15 cellular contexts compared by ENCODE assay signal in genomic region chrX:51047950-51048349, GRCh38.
"Had no signal": no experiment of that assay in that cellular context is flagged by ENCODE, and none has a peak within 500 bp of the region (broad histone marks: within the 10 kb centered on the region; RNA-seq: fewer than 3 reads in every experiment).

No MANE protein-coding gene starts in this region.

- H3K36me3 ChIP-seq: gastrocnemius medialis, heart right ventricle, pancreas, thyroid gland, vagina had no signal

- ATAC-seq: activated CD8-positive, alpha-beta memory T cell treated with anti-CD3 and anti-CD28 coated beads, Interleukin-2, amount 10 ng/mL, durations not matched to agents 7 days and 5 days; activated T-cell treated with anti-CD3 and anti-CD28 coated beads, Interleukin-2, amount 50 U/mL, for 4 hours; gastrocnemius medialis; heart right ventricle; pancreas; stimulated activated effector memory CD8-positive, alpha-beta T cell treated with anti-CD3 and anti-CD28 coated beads, Interleukin-12 subunit alpha, Interleukin-12 subunit beta, amount 100 ng/mL, for 72 hours had no signal

- H3K27ac Mint-ChIP-seq: activated CD8-positive, alpha-beta memory T cell treated with anti-CD3 and anti-CD28 coated beads, Interleukin-2, amount 10 ng/mL, durations not matched to agents 7 days and 5 days; activated naive CD8-positive, alpha-beta T cell treated with anti-CD3 and anti-CD28 coated beads for 36 hours; stimulated activated effector memory CD8-positive, alpha-beta T cell treated with anti-CD3 and anti-CD28 coated beads, Interleukin-12 subunit alpha, Interleukin-12 subunit beta, amount 100 ng/mL, for 72 hours; T-helper 2 cell treated with Interferon-gamma antibody and Interleukin-4, amounts not matched to agents 5 μg/mL and 100 μg/mL, for 36 hours had no signal

- H3K36me3 Mint-ChIP-seq: activated CD8-positive, alpha-beta memory T cell treated with anti-CD3 and anti-CD28 coated beads, Interleukin-2, amount 10 ng/mL, durations not matched to agents 7 days and 5 days; activated naive CD8-positive, alpha-beta T cell treated with anti-CD3 and anti-CD28 coated beads for 36 hours; stimulated activated effector memory CD8-positive, alpha-beta T cell treated with anti-CD3 and anti-CD28 coated beads, Interleukin-12 subunit alpha, Interleukin-12 subunit beta, amount 100 ng/mL, for 72 hours had no signal

- H3K9me3 ChIP-seq: gastrocnemius medialis, heart right ventricle, pancreas, thyroid gland, vagina had no signal

- DNase-seq: activated CD4-positive, alpha-beta T cell treated with anti-CD3 and anti-CD28 coated beads for 1 hour; activated CD4-positive, alpha-beta T cell treated with anti-CD3 and anti-CD28 coated beads, Interleukin-2, amount 50 U/mL, for 48 hours; activated CD8-positive, alpha-beta memory T cell treated with anti-CD3 and anti-CD28 coated beads, Interleukin-2, amount 10 ng/mL, durations not matched to agents 7 days and 5 days; activated gamma-delta T cell; activated naive CD8-positive, alpha-beta T cell treated with anti-CD3 and anti-CD28 coated beads for 36 hours; activated T-cell treated with anti-CD3 and anti-CD28 coated beads, Interleukin-2, amount 50 U/mL, for 4 hours; gastrocnemius medialis; heart right ventricle; kidney; midbrain; pancreas; thyroid gland had no signal

- H3K9me3 Mint-ChIP-seq: activated naive CD8-positive, alpha-beta T cell treated with anti-CD3 and anti-CD28 coated beads for 36 hours; activated T-cell treated with anti-CD3 and anti-CD28 coated beads, Interleukin-2, amount 50 U/mL, for 4 hours; stimulated activated effector memory CD8-positive, alpha-beta T cell treated with anti-CD3 and anti-CD28 coated beads, Interleukin-12 subunit alpha, Interleukin-12 subunit beta, amount 100 ng/mL, for 72 hours; T-helper 2 cell treated with Interferon-gamma antibody and Interleukin-4, amounts not matched to agents 5 μg/mL and 100 μg/mL, for 36 hours had no signal

- H3K4me3 Mint-ChIP-seq: activated CD8-positive, alpha-beta memory T cell treated with anti-CD3 and anti-CD28 coated beads, Interleukin-2, amount 10 ng/mL, durations not matched to agents 7 days and 5 days; activated naive CD8-positive, alpha-beta T cell treated with anti-CD3 and anti-CD28 coated beads for 36 hours; activated T-cell treated with anti-CD3 and anti-CD28 coated beads, Interleukin-2, amount 50 U/mL, for 4 hours; stimulated activated effector memory CD8-positive, alpha-beta T cell treated with anti-CD3 and anti-CD28 coated beads, Interleukin-12 subunit alpha, Interleukin-12 subunit beta, amount 100 ng/mL, for 72 hours; T-helper 2 cell treated with Interferon-gamma antibody and Interleukin-4, amounts not matched to agents 5 μg/mL and 100 μg/mL, for 36 hours had no signal

- H3K4me1 ChIP-seq: gastrocnemius medialis, heart right ventricle, pancreas, thyroid gland, vagina had no signal

- H3K4me1 Mint-ChIP-seq: activated CD8-positive, alpha-beta memory T cell treated with anti-CD3 and anti-CD28 coated beads, Interleukin-2, amount 10 ng/mL, durations not matched to agents 7 days and 5 days; activated naive CD8-positive, alpha-beta T cell treated with anti-CD3 and anti-CD28 coated beads for 36 hours; stimulated activated effector memory CD8-positive, alpha-beta T cell treated with anti-CD3 and anti-CD28 coated beads, Interleukin-12 subunit alpha, Interleukin-12 subunit beta, amount 100 ng/mL, for 72 hours had no signal

- H3K4me3 ChIP-seq: gastrocnemius medialis, heart right ventricle, pancreas, thyroid gland, vagina had no signal

- H3K27me3 ChIP-seq: gastrocnemius medialis, thyroid gland, vagina had no signal

- H3K27ac ChIP-seq: gastrocnemius medialis, heart right ventricle, pancreas, thyroid gland, vagina had no signal

- FAIRE-seq: pancreas had no signal
